Comparison of ENCODE assay signal across 8 cellular contexts in genomic region chr5:79255786-79256557, GRCh38. TPM values are rescaled to one million over a fixed set of nuclear protein-coding genes. Genes with fewer than 3 reads are reported as not detected.
DNase-seq lines count a peak whose midpoint lies in the region; ATAC-seq and TF ChIP-seq lines count a peak whose summit lies in the region.

No MANE protein-coding gene starts in this region.

- H4K20me1 ChIP-seq in neural progenitor cell (ENCODE audit: low read depth): peaks cover 6% of the 10 kb centered on the region

- H3K9me3 ChIP-seq in neural progenitor cell (ENCODE audit: low read depth): no peaks in the 10 kb centered on the region

- H3K27ac ChIP-seq in neural progenitor cell: no peak overlapping the region

- H3K4me1 Mint-ChIP-seq in neural progenitor cell: no peaks in the 10 kb centered on the region

- no peaks in the 10 kb centered on the region for H3K36me3 ChIP-seq in neural progenitor cell

- H3K4me2 ChIP-seq in neural progenitor cell: no peak overlapping the region

- TF ChIP-seq CTCF in choroid plexus epithelial cell (conservative IDR thresholded peaks at IDR 0.05; ENCODE audit: low read depth, low read length) (peak; percentile 80), neural progenitor cell (IDR thresholded peaks at IDR 0.05) (peak; percentile 73)

- no peak overlapping the region for H3K4me3 Mint-ChIP-seq in neural progenitor cell

- H3K9me3 Mint-ChIP-seq in neural progenitor cell: peaks cover 5% of the 10 kb centered on the region

- H3K27ac Mint-ChIP-seq in neural progenitor cell: no peak overlapping the region

- peak; percentile 87 for ATAC-seq in GM19023 (IDR thresholded peaks at IDR 0.05; ENCODE audit: unreplicated experiment)

- H3K27me3 Mint-ChIP-seq in neural progenitor cell (ENCODE audit: insufficient read depth, low read depth): peaks cover 4% of the 10 kb centered on the region

- H3K4me3 ChIP-seq in choroid plexus epithelial cell (ENCODE audit: low read depth, low read length) (no peak overlapping the region), neural progenitor cell (no peak overlapping the region)

- H3K9ac ChIP-seq in neural progenitor cell: no peak overlapping the region

- peaks cover 3% of the 10 kb centered on the region for H3K4me1 ChIP-seq in neural progenitor cell

- H3K79me2 ChIP-seq in neural progenitor cell (ENCODE audit: low read depth): peaks cover 76% of the 10 kb centered on the region

- H2AFZ ChIP-seq in neural progenitor cell (replicated peaks): no peak overlapping the region

- no peaks in the 10 kb centered on the region for H3F3A ChIP-seq in neural progenitor cell (ENCODE audit: low read depth)

- H3K36me3 Mint-ChIP-seq in neural progenitor cell: peaks cover 6% of the 10 kb centered on the region

- DNase-seq in DMS 273 (lab: John Stamatoyannopoulos, UW; ENCODE audit: unreplicated experiment) (peak; percentile 65), DMS 273 treated with DMSO at 0.1 percent for 48 hours (lab: John Stamatoyannopoulos, UW) (no peak), HuH-7 (ENCODE audit: low spot score) (peak; percentile 62), choroid plexus epithelial cell (ENCODE audit: low read depth) (peak; percentile 36), neural progenitor cell (ENCODE audit: low spot score) (peak; percentile 70), NCI-H1105 treated with DMSO at 0.1 percent for 48 hours (lab: John Stamatoyannopoulos, UW) (no peak), mesenteric fat pad (ENCODE audit: low spot score) (no peak)

- no peaks in the 10 kb centered on the region for H3K27me3 ChIP-seq in neural progenitor cell

RNA-seq across cellular contexts. Expression of gene JMY, which starts 20.0 kb away (rescaled TPM):
- 13.0 and 16.5 TPM in 2 replicates for total RNA-seq in neural progenitor cell (ENCODE audit: low replicate concordance)
- total RNA-seq in mesenteric fat pad: 8.5 TPM

Comparison
In these comparisons a context has a peak if more than half of its experiments do, and no peak if none do; other contexts are left out.
1. DNase-seq: peak in DMS 273 (single experiment), HuH-7 (single experiment), choroid plexus epithelial cell (single experiment) and neural progenitor cell (single experiment); none in DMS 273 treated with DMSO at 0.1 percent for 48 hours (single experiment), NCI-H1105 treated with DMSO at 0.1 percent for 48 hours (single experiment) and mesenteric fat pad (single experiment).